Comparison of ENCODE assay signal across 13 cellular contexts in genomic region chr1:168236836-168237611, GRCh38. TPM values are rescaled to one million over a fixed set of nuclear protein-coding genes. Genes with fewer than 3 reads are reported as not detected.
DNase-seq lines count a peak whose midpoint lies in the region.
"Had no signal": no experiment of that assay in that cellular context is flagged by ENCODE, and none has a peak within 500 bp of the region (broad histone marks: within the 10 kb centered on the region; RNA-seq: fewer than 3 reads in every experiment).

No MANE protein-coding gene starts in this region.

- H3K27ac ChIP-seq in temporal lobe (ENCODE audit: low read depth, low read length), result peak overlapping the region; percentile 76
- H3K27ac ChIP-seq: skin epidermis had no signal

- peak; percentile 26 to 36 (median 30) for DNase-seq in stimulated activated CD4-positive, alpha-beta T cell treated with anti-CD3 and anti-CD28 coated beads, Interleukin-12 subunit alpha, Interleukin-12 subunit beta, amount 100 ng/mL, for 48 hours (ENCODE audit: low read depth in 2 of 3, low spot score in 1 of 3)
- no peak for DNase-seq in stimulated activated CD4-positive, alpha-beta T cell treated with anti-CD3 and anti-CD28 coated beads, Interleukin-4, amount 100 ng/mL, for 4 hours
- peak; percentile 58 to 69 for DNase-seq in activated T-cell treated with anti-CD3 and anti-CD28 coated beads, Interleukin-2, amount 50 U/mL, for 48 hours
- DNase-seq in globus pallidus (ENCODE audit: low spot score) (peak; percentile 69), SHP77 treated with DMSO at 0.1 percent for 48 hours (lab: John Stamatoyannopoulos, UW) (no peak), RPMI8226 (no peak), GM19240 (ENCODE audit: insufficient read length, low spot score) (no peak)
- DNase-seq: activated CD4-positive, CD25-positive, alpha-beta regulatory T cell treated with anti-CD3 and anti-CD28 coated beads, Interleukin-2, amount 50 U/mL, for 72 hours; effector memory CD8-positive, alpha-beta T cell; H7; NCI-H748 treated with DMSO at 0.1 percent for 48 hours had no signal

RNA-seq across cellular contexts. Expression of gene SFT2D2, which starts 11.2 kb away (rescaled TPM):
- 37.1 TPM for total RNA-seq in temporal lobe

RNA-seq across cellular contexts. Expression of gene TBX19, which starts 43.7 kb away (rescaled TPM):
- 0.25 TPM for total RNA-seq in temporal lobe

RNA-seq across cellular contexts. Expression of gene TIPRL, which starts 58.3 kb away (rescaled TPM):
- total RNA-seq in temporal lobe, result 71.5 TPM

Comparison
In these comparisons a context has a peak if more than half of its experiments do, and no peak if none do; other contexts are left out.
1. DNase-seq: peak in stimulated activated CD4-positive, alpha-beta T cell treated with anti-CD3 and anti-CD28 coated beads, Interleukin-12 subunit alpha, Interleukin-12 subunit beta, amount 100 ng/mL, for 48 hours (3 of 3), activated T-cell treated with anti-CD3 and anti-CD28 coated beads, Interleukin-2, amount 50 U/mL, for 48 hours (2 of 2) and globus pallidus (single experiment); none in stimulated activated CD4-positive, alpha-beta T cell treated with anti-CD3 and anti-CD28 coated beads, Interleukin-4, amount 100 ng/mL, for 4 hours (0 of 2), SHP77 treated with DMSO at 0.1 percent for 48 hours (single experiment), RPMI8226 (single experiment) and GM19240 (single experiment).